1 cellular context compared by ENCODE assay signal in genomic region chr6:154773610-154774089, GRCh38.
TF ChIP-seq lines count a peak whose summit lies in the region.

No MANE protein-coding gene starts in this region.

TF ChIP-seq in SK-N-SH, 30 proteins besides CTCF, POLR2A, EP300 and RAD21 (continued from another document):
- TF ChIP-seq, protein P1, sequence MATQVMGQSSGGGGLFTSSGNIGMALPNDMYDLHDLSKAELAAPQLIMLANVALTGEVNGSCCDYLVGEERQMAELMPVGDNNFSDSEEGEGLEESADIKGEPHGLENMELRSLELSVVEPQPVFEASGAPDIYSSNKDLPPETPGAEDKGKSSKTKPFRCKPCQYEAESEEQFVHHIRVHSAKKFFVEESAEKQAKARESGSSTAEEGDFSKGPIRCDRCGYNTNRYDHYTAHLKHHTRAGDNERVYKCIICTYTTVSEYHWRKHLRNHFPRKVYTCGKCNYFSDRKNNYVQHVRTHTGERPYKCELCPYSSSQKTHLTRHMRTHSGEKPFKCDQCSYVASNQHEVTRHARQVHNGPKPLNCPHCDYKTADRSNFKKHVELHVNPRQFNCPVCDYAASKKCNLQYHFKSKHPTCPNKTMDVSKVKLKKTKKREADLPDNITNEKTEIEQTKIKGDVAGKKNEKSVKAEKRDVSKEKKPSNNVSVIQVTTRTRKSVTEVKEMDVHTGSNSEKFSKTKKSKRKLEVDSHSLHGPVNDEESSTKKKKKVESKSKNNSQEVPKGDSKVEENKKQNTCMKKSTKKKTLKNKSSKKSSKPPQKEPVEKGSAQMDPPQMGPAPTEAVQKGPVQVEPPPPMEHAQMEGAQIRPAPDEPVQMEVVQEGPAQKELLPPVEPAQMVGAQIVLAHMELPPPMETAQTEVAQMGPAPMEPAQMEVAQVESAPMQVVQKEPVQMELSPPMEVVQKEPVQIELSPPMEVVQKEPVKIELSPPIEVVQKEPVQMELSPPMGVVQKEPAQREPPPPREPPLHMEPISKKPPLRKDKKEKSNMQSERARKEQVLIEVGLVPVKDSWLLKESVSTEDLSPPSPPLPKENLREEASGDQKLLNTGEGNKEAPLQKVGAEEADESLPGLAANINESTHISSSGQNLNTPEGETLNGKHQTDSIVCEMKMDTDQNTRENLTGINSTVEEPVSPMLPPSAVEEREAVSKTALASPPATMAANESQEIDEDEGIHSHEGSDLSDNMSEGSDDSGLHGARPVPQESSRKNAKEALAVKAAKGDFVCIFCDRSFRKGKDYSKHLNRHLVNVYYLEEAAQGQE (IDR thresholded peaks at IDR 0.05; ENCODE audit: low read depth, low read length): no peak
- no peak for TF ChIP-seq TCF12 (IDR thresholded peaks at IDR 0.05)
- no peak for TF ChIP-seq USF2 (IDR thresholded peaks at IDR 0.05; ENCODE audit: borderline replicate concordance, low read depth, low read length)
- no peak for TF ChIP-seq IRF3 (IDR thresholded peaks at IDR 0.05; ENCODE audit: low read depth, low read length)
- TF ChIP-seq JUND (IDR thresholded peaks at IDR 0.05): no peak
- TF ChIP-seq EZH2phosphoT487 (IDR thresholded peaks at IDR 0.05; ENCODE audit: borderline replicate concordance, low read depth): no peak
